14 cellular contexts compared by ENCODE assay signal in genomic region chr20:32477594-32478512, GRCh38.
DNase-seq lines count a peak whose midpoint lies in the region; ATAC-seq and TF ChIP-seq lines count a peak whose summit lies in the region.
"Had no signal": no experiment of that assay in that cellular context is flagged by ENCODE, and none has a peak within 500 bp of the region (broad histone marks: within the 10 kb centered on the region; RNA-seq: fewer than 3 reads in every experiment).

No MANE protein-coding gene starts in this region.

- BruUV-seq in Calu3 (replicated peaks; lab: Mats Ljungman, UMichigan), result no TSS peak
- BruUV-seq in Panc1 (replicated peaks; lab: Mats Ljungman, UMichigan), result no TSS peak

- CTCF ChIA-PET in Calu3 (lab: Charles Lee) (interaction anchor here (0.5 kb wide), 1 partner anchor 24 kb away, joined by 4 read pairs; no protein-coding TSS in a partner anchor), Panc1 (lab: Charles Lee) (no interaction called here)

- H3K4me1 ChIP-seq in Panc1 (ENCODE audit: control insufficient read depth, insufficient read depth, low read length), result peaks cover 64% of the 10 kb centered on the region

- no peak overlapping the region for H3K4me3 ChIP-seq in Panc1 (ENCODE audit: low read depth in 2 of 2, low read length in 2 of 2)
- H3K4me3 ChIP-seq: thoracic aorta had no signal

- no peak for ATAC-seq in Panc1
- ATAC-seq in HG02678 (IDR thresholded peaks at IDR 0.05; ENCODE audit: unreplicated experiment), result no peak
- ATAC-seq: effector memory CD8-positive, alpha-beta T cell had no signal

- H3K9me3 Mint-ChIP-seq in Calu3 (ENCODE audit: low read depth, unreplicated experiment), result no peaks in the 10 kb centered on the region
- H3K9me3 Mint-ChIP-seq in glutamatergic neuron (ENCODE audit: unreplicated experiment), result peaks cover 25% of the 10 kb centered on the region
- H3K9me3 Mint-ChIP-seq: activated T-helper 2 cell treated with anti-CD3 and anti-CD28 coated beads, Interferon-gamma antibody, Interleukin-2, Interleukin-4, amounts not matched to agents 10 μg/mL and 5 μg/mL and 100 μg/mL, durations not matched to agents 14 hours and 24 hours and 36 hours; effector memory CD8-positive, alpha-beta T cell had no signal

- H3K36me3 ChIP-seq in Panc1 (ENCODE audit: control insufficient read depth, insufficient read depth, low read length), result no peaks in the 10 kb centered on the region; the same call in 1 of the 2 replicates
- H3K36me3 ChIP-seq: thoracic aorta had no signal

- TF ChIP-seq CTCF in Calu3 (IDR thresholded peaks at IDR 0.05; ENCODE audit: unreplicated experiment) (no peak), Panc1 (IDR thresholded peaks at IDR 0.05) (no peak), glutamatergic neuron (IDR thresholded peaks at IDR 0.05; ENCODE audit: partially characterized antibody, unreplicated experiment) (no peak)

- POLR2A ChIA-PET in Panc1 (lab: Charles Lee), result no interaction called here

- H3K9me3 ChIP-seq in Panc1 (ENCODE audit: control insufficient read depth, insufficient read depth, low read depth, low read length), result no peaks in the 10 kb centered on the region
- H3K9me3 ChIP-seq: neutrophil, thoracic aorta had no signal

- H3K27ac ChIP-seq in Panc1 (ENCODE audit: low read length), result peak overlapping the region; percentile 44; the same call in 1 of the 2 replicates
- H3K27ac ChIP-seq: neutrophil, thoracic aorta, WERI-Rb-1 had no signal

- no peaks in the 10 kb centered on the region for H3K27me3 ChIP-seq in Panc1 (ENCODE audit: control insufficient read depth, insufficient read depth, low read length)
- H3K27me3 ChIP-seq: neutrophil had no signal

- peak overlapping the region; percentile 12 for H3K4me3 Mint-ChIP-seq in Calu3 (ENCODE audit: low read depth, unreplicated experiment)
- no peak overlapping the region for H3K4me3 Mint-ChIP-seq in glutamatergic neuron (ENCODE audit: unreplicated experiment)
- H3K4me3 Mint-ChIP-seq: effector memory CD8-positive, alpha-beta T cell had no signal

- DNase-seq in Calu3 (no peak), Panc1 (ENCODE audit: low read depth, low spot score) (no peak), glutamatergic neuron (peak; percentile 11), posterior cingulate gyrus (peak in 6 of 10 donors; percentile 28 to 89 (median 72)), amniotic stem cell (lab: John Stamatoyannopoulos, UW) (no peak), pons (ENCODE audit: low spot score) (no peak)
- DNase-seq in activated CD4-positive, alpha-beta T cell treated with anti-CD3 and anti-CD28 coated beads for 4 hours, result no peak
- DNase-seq: effector memory CD8-positive, alpha-beta T cell; stimulated activated CD4-positive, alpha-beta T cell treated with anti-CD3 and anti-CD28 coated beads, Interleukin-4, amount 100 ng/mL, for 4 hours; WERI-Rb-1 had no signal

- peak overlapping the region; percentile 29 for H3K27ac Mint-ChIP-seq in Calu3 (ENCODE audit: unreplicated experiment)
- peak overlapping the region; percentile 69 for H3K27ac Mint-ChIP-seq in glutamatergic neuron (ENCODE audit: unreplicated experiment)
- H3K27ac Mint-ChIP-seq: activated T-helper 2 cell treated with anti-CD3 and anti-CD28 coated beads, Interferon-gamma antibody, Interleukin-2, Interleukin-4, amounts not matched to agents 10 μg/mL and 5 μg/mL and 100 μg/mL, durations not matched to agents 14 hours and 24 hours and 36 hours had no signal

- H3K4me1 Mint-ChIP-seq in Calu3 (ENCODE audit: low read depth, unreplicated experiment) (peaks cover 71% of the 10 kb centered on the region), glutamatergic neuron (ENCODE audit: low read depth, unreplicated experiment) (peaks cover 33% of the 10 kb centered on the region)

- H3K27me3 Mint-ChIP-seq in Calu3 (ENCODE audit: unreplicated experiment) (no peaks in the 10 kb centered on the region), glutamatergic neuron (ENCODE audit: unreplicated experiment) (peaks cover 26% of the 10 kb centered on the region)
- H3K27me3 Mint-ChIP-seq: effector memory CD8-positive, alpha-beta T cell had no signal

- intact Hi-C loops in Calu3 (cut with micrococcal nuclease; ENCODE audit: unreplicated experiment), result loop anchor here (5.0 kb wide), 1 partner anchor 121 kb away; the partner anchor contains the start of gene ASXL1
- intact Hi-C loops in Panc1 (cut with micrococcal nuclease; ENCODE audit: unreplicated experiment), result no loop called here
- intact Hi-C loops in posterior cingulate gyrus (cut with DNase I), result no loop called here

- H3K36me3 Mint-ChIP-seq in Calu3 (ENCODE audit: insufficient read depth, unreplicated experiment) (peaks cover 51% of the 10 kb centered on the region), glutamatergic neuron (ENCODE audit: unreplicated experiment) (peaks cover 3% of the 10 kb centered on the region)

- in situ Hi-C loops in Panc1 (cut with HindIII; ENCODE audit: low pct_unique_long_range_greater_than_20kb, low sequenced_read_pairs), result no loop called here

Comparison
In these comparisons a context has a peak if more than half of its experiments do, and no peak if none do; other contexts are left out.
1. DNase-seq: peak in glutamatergic neuron (single experiment) and posterior cingulate gyrus (6 of 10); none in Calu3 (single experiment), Panc1 (single experiment), amniotic stem cell (single experiment), pons (single experiment) and activated CD4-positive, alpha-beta T cell treated with anti-CD3 and anti-CD28 coated beads for 4 hours (0 of 2).